22 cellular contexts compared by ENCODE assay signal in the genomic region with DNA sequence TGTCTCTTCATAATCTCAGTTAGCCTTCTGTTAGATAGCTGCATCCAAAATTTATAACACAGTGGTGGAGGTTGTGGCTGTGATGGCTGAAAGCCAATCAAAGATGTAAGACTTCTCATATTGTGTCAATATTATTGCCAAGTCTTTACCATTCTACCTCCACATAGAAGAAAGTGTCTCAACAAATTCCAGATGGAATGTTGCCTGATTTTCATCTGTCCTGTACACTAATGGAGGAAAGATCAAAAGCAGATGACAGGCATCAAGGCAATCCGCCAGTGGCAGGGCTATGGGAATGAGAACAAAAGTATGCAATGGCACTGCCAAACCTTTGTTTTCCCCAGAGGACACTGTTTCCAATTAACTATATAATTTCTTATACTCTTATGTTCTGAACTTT.
A peak's percentile ranks its signal among the peaks of the same experiment; 100 is the strongest.
DNase-seq lines count a peak whose midpoint lies in the region; ATAC-seq and TF ChIP-seq lines count a peak whose summit lies in the region.
"Had no signal": no experiment of that assay in that cellular context is flagged by ENCODE, and none has a peak within 500 bp of the region (broad histone marks: within the 10 kb centered on the region; RNA-seq: fewer than 3 reads in every experiment).

No MANE protein-coding gene starts in this region.

- ATAC-seq in GM21360 (IDR thresholded peaks at IDR 0.05; ENCODE audit: unreplicated experiment), result no peak
- ATAC-seq: HepG2 had no signal

- no peaks in the 10 kb centered on the region for H3K36me3 Mint-ChIP-seq in osteocyte (ENCODE audit: unreplicated experiment)
- H3K36me3 Mint-ChIP-seq: CD14-positive monocyte; CD8-positive, alpha-beta memory T cell had no signal

- H3K27ac Mint-ChIP-seq in osteocyte (ENCODE audit: unreplicated experiment), result peak overlapping the region; percentile 1
- H3K27ac Mint-ChIP-seq: CD14-positive monocyte; CD8-positive, alpha-beta memory T cell had no signal

- no peaks in the 10 kb centered on the region for H3K36me3 ChIP-seq in adipocyte (ENCODE audit: control insufficient read depth, insufficient read depth, low read length, severe bottlenecking)
- H3K36me3 ChIP-seq: BE2C, SJSA1 had no signal

- DNase-seq in NCI-H446 (lab: John Stamatoyannopoulos, UW), result peak; percentile 85 to 95
- peak; percentile 87 for DNase-seq in adipocyte (ENCODE audit: low read depth)
- DNase-seq in fibroblast of gingiva (ENCODE audit: low read depth), result peak; percentile 47
- DNase-seq in osteocyte (ENCODE audit: extremely low spot score, unreplicated experiment), result no peak
- no peak for DNase-seq in LoVo (ENCODE audit: low spot score)
- DNase-seq in DMS53 (lab: John Stamatoyannopoulos, UW), result no peak
- DNase-seq: BE2C; CD8-positive, alpha-beta memory T cell; DMS 273 treated with DMSO at 0.1 percent for 48 hours; DMS79 treated with DMSO at 0.1 percent for 48 hours; Karpas-422; NCI-H1105 treated with DMSO at 0.1 percent for 48 hours; NCI-H146; NCI-H1930; NCI-H2107; NCI-H69; Right ventricle myocardium superior; RPMI8226 had no signal

- no peaks in the 10 kb centered on the region for H3K27me3 ChIP-seq in adipocyte (replicated peaks; ENCODE audit: control insufficient read depth, insufficient read depth, low read length)
- H3K27me3 ChIP-seq: BE2C, SJSA1 had no signal

- no peak overlapping the region for H3K9ac ChIP-seq in adipocyte (ENCODE audit: low read length)

- H3K9me3 Mint-ChIP-seq in osteocyte (ENCODE audit: unreplicated experiment), result no peaks in the 10 kb centered on the region

- H3K4me1 Mint-ChIP-seq in osteocyte (ENCODE audit: unreplicated experiment), result peaks cover 31% of the 10 kb centered on the region
- H3K4me1 Mint-ChIP-seq: CD14-positive monocyte; CD8-positive, alpha-beta memory T cell had no signal

- H3K4me1 ChIP-seq in adipocyte (ENCODE audit: control insufficient read depth, insufficient read depth, low read length), result peaks cover 5% of the 10 kb centered on the region
- H3K4me1 ChIP-seq: BE2C, SJSA1 had no signal

- no peak for TF ChIP-seq CTCF in osteocyte (IDR thresholded peaks at IDR 0.05)

- H3K4me3 Mint-ChIP-seq in osteocyte (ENCODE audit: unreplicated experiment), result no peak overlapping the region
- H3K4me3 Mint-ChIP-seq: CD14-positive monocyte; CD8-positive, alpha-beta memory T cell had no signal

- H3K9me3 ChIP-seq in adipocyte (ENCODE audit: control insufficient read depth, low read length), result no peaks in the 10 kb centered on the region
- H3K9me3 ChIP-seq: BE2C, SJSA1 had no signal

- no peaks in the 10 kb centered on the region for H3K27me3 Mint-ChIP-seq in osteocyte (ENCODE audit: unreplicated experiment)
- H3K27me3 Mint-ChIP-seq: CD8-positive, alpha-beta memory T cell had no signal

- no peak overlapping the region for H3K4me3 ChIP-seq in adipocyte (ENCODE audit: low read length)
- H3K4me3 ChIP-seq: SJSA1 had no signal

Comparison
In these comparisons a context has a peak if more than half of its experiments do, and no peak if none do; other contexts are left out.
1. DNase-seq: peak in NCI-H446 (2 of 2), adipocyte (single experiment) and fibroblast of gingiva (single experiment); none in osteocyte (single experiment), LoVo (single experiment) and DMS53 (single experiment).